Comparison of ENCODE assay signal across 1 cellular context in genomic region chr11:65953471-65953870, GRCh38.
TF ChIP-seq lines count a peak whose summit lies in the region.

No MANE protein-coding gene starts in this region.

TF ChIP-seq in SK-N-SH treated with all-trans-retinoic acid at 6 μM for 48 hours, 23 proteins besides CTCF, POLR2A, EP300 and RAD21 (continued from another document):
- no peak for TF ChIP-seq TOX (CRISPR knock-in tag; IDR thresholded peaks at IDR 0.05; ENCODE audit: borderline replicate concordance)
- no peak for TF ChIP-seq OSR1 (CRISPR knock-in tag; IDR thresholded peaks at IDR 0.05)
- no peak for TF ChIP-seq ARNTL (CRISPR knock-in tag; IDR thresholded peaks at IDR 0.05; ENCODE audit: borderline replicate concordance, low read depth)
- no peak for TF ChIP-seq ZNF565 (CRISPR knock-in tag; conservative IDR thresholded peaks at IDR 0.05; ENCODE audit: low read depth)
- no peak for TF ChIP-seq CSDC2 (CRISPR knock-in tag; IDR thresholded peaks at IDR 0.05)
